12 cellular contexts compared by ENCODE assay signal in genomic region chr17:60325730-60326524, GRCh38.
"Had no signal": no experiment of that assay in that cellular context is flagged by ENCODE, and none has a peak within 500 bp of the region (broad histone marks: within the 10 kb centered on the region; RNA-seq: fewer than 3 reads in every experiment).

No MANE protein-coding gene starts in this region.

- H3K9me3 Mint-ChIP-seq: natural killer cell treated with Interleukin-12 subunit alpha and Interleukin-12 subunit beta and Interleukin-15 and Interleukin-18, amount 100 ng/mL, for 72 hours; stimulated activated naive CD8-positive, alpha-beta T cell treated with anti-CD3 and anti-CD28 coated beads, Interleukin-15, Interleukin-2, amounts not matched to agents 100 ng/mL and 50 ng/mL, for 24 hours; type B pancreatic cell had no signal

- H3K36me3 Mint-ChIP-seq: natural killer cell treated with Interleukin-12 subunit alpha and Interleukin-12 subunit beta and Interleukin-15 and Interleukin-18, amount 100 ng/mL, for 72 hours had no signal

- H3K27ac Mint-ChIP-seq: natural killer cell treated with Interleukin-12 subunit alpha and Interleukin-12 subunit beta and Interleukin-15 and Interleukin-18, amount 100 ng/mL, for 72 hours; stimulated activated naive CD8-positive, alpha-beta T cell treated with anti-CD3 and anti-CD28 coated beads, Interleukin-15, Interleukin-2, amounts not matched to agents 100 ng/mL and 50 ng/mL, for 24 hours; type B pancreatic cell had no signal

- H3K27me3 ChIP-seq: gastrocnemius medialis, heart right ventricle, right atrium auricular region, suprapubic skin had no signal

- H3K4me1 ChIP-seq: right atrium auricular region had no signal

- H3K27me3 Mint-ChIP-seq: natural killer cell treated with Interleukin-12 subunit alpha and Interleukin-12 subunit beta and Interleukin-15 and Interleukin-18, amount 100 ng/mL, for 72 hours; stimulated activated naive CD8-positive, alpha-beta T cell treated with anti-CD3 and anti-CD28 coated beads, Interleukin-15, Interleukin-2, amounts not matched to agents 100 ng/mL and 50 ng/mL, for 24 hours; type B pancreatic cell had no signal

- H3K36me3 ChIP-seq: right atrium auricular region had no signal

- ATAC-seq: gastrocnemius medialis; heart right ventricle; natural killer cell treated with Interleukin-12 subunit alpha and Interleukin-12 subunit beta and Interleukin-15 and Interleukin-18, amount 100 ng/mL, for 72 hours had no signal

- H3K27ac ChIP-seq: gastrocnemius medialis, heart right ventricle, right atrium auricular region, suprapubic skin had no signal

- H3K4me3 Mint-ChIP-seq: natural killer cell treated with Interleukin-12 subunit alpha and Interleukin-12 subunit beta and Interleukin-15 and Interleukin-18, amount 100 ng/mL, for 72 hours; stimulated activated naive CD8-positive, alpha-beta T cell treated with anti-CD3 and anti-CD28 coated beads, Interleukin-15, Interleukin-2, amounts not matched to agents 100 ng/mL and 50 ng/mL, for 24 hours; type B pancreatic cell had no signal

- H3K9me3 ChIP-seq: gastrocnemius medialis, heart right ventricle, right atrium auricular region, suprapubic skin had no signal

- H3K4me3 ChIP-seq: gastrocnemius medialis, heart right ventricle, right atrium auricular region, smooth muscle cell, suprapubic skin had no signal

- H3K4me2 ChIP-seq: smooth muscle cell had no signal

- DNase-seq: activated naive CD4-positive, alpha-beta T cell treated with Interleukin-2 at 50 U/mL for 16 hours; activated T-cell treated with anti-CD3 and anti-CD28 coated beads for 4 hours; aorta; gastrocnemius medialis; heart right ventricle; mesendoderm had no signal
